In genomic region chr17:31390426-31390747, GRCh38 we compare ENCODE assay signal across 16 cellular contexts. TPM values are rescaled to one million over a fixed set of nuclear protein-coding genes. Genes with fewer than 3 reads are reported as not detected.
A peak's percentile ranks its signal among the peaks of the same experiment; 100 is the strongest.
DNase-seq lines count a peak whose midpoint lies in the region; ATAC-seq and TF ChIP-seq lines count a peak whose summit lies in the region.
"Had no signal": no experiment of that assay in that cellular context is flagged by ENCODE, and none has a peak within 500 bp of the region (broad histone marks: within the 10 kb centered on the region; RNA-seq: fewer than 3 reads in every experiment).

No MANE protein-coding gene starts in this region.

- H3K27me3 ChIP-seq in right cardiac atrium (ENCODE audit: control insufficient read depth, insufficient read depth) (no peaks in the 10 kb centered on the region), left ventricle myocardium inferior (ENCODE audit: low read depth) (peaks cover 58% of the 10 kb centered on the region)
- no peaks in the 10 kb centered on the region for H3K27me3 ChIP-seq in naive thymus-derived CD4-positive, alpha-beta T cell (ENCODE audit: control insufficient read depth in 2 of 2, insufficient read depth in 2 of 2, low read length in 2 of 2)
- H3K27me3 ChIP-seq: ovary, vagina had no signal

- no peak overlapping the region for H3K27ac Mint-ChIP-seq in activated T-helper 2 cell treated with anti-CD3 and anti-CD28 coated beads, Interferon-gamma antibody, Interleukin-2, Interleukin-4, amounts not matched to agents 10 μg/mL and 5 μg/mL and 100 μg/mL, durations not matched to agents 14 hours and 24 hours and 36 hours
- no peak overlapping the region for H3K27ac Mint-ChIP-seq in naive thymus-derived CD4-positive, alpha-beta T cell

- no peaks in the 10 kb centered on the region for H3K9me3 ChIP-seq in right cardiac atrium (ENCODE audit: control insufficient read depth, low read length)
- H3K9me3 ChIP-seq in naive thymus-derived CD4-positive, alpha-beta T cell (ENCODE audit: control insufficient read depth in 2 of 3, low read length in 3 of 3), result no peaks in the 10 kb centered on the region
- H3K9me3 ChIP-seq in left ventricle myocardium inferior (replicated peaks), result no peaks in the 10 kb centered on the region
- H3K9me3 ChIP-seq: lower lobe of right lung, ovary, vagina had no signal

- H3K4me3 ChIP-seq in right cardiac atrium (ENCODE audit: low read length) (no peak overlapping the region), left ventricle myocardium inferior (no peak overlapping the region)
- H3K4me3 ChIP-seq in naive thymus-derived CD4-positive, alpha-beta T cell (ENCODE audit: low read length), result no peak overlapping the region

- WGBS in right cardiac atrium, result 79% methylated on average over 8 of the region's 8 CpGs

- no peaks in the 10 kb centered on the region for H3K36me3 Mint-ChIP-seq in activated T-helper 2 cell treated with anti-CD3 and anti-CD28 coated beads, Interferon-gamma antibody, Interleukin-2, Interleukin-4, amounts not matched to agents 10 μg/mL and 5 μg/mL and 100 μg/mL, durations not matched to agents 14 hours and 24 hours and 36 hours (ENCODE audit: low read depth)
- no peaks in the 10 kb centered on the region for H3K36me3 Mint-ChIP-seq in naive thymus-derived CD4-positive, alpha-beta T cell

- DNase-seq in right cardiac atrium, result no peak
- DNase-seq in cardiac septum (ENCODE audit: low spot score), result no peak
- no peak for DNase-seq in activated T-helper 2 cell treated with anti-CD3 and anti-CD28 coated beads, Interferon-gamma antibody, Interleukin-2, Interleukin-4, amounts not matched to agents 10 μg/mL and 5 μg/mL and 100 μg/mL, durations not matched to agents 14 hours and 24 hours and 36 hours (ENCODE audit: low spot score)
- DNase-seq in naive thymus-derived CD4-positive, alpha-beta T cell, result no peak
- DNase-seq in stimulated activated CD4-positive, alpha-beta T cell treated with anti-CD3 and anti-CD28 coated beads, Interleukin-4, amount 100 ng/mL, for 4 hours, result no peak
- DNase-seq in NCI-H526 (lab: John Stamatoyannopoulos, UW), result no peak
- no peak for DNase-seq in left ventricle myocardium inferior
- DNase-seq: activated CD4-positive, alpha-beta T cell treated with anti-CD3 and anti-CD28 coated beads for 1 hour; activated naive CD4-positive, alpha-beta T cell; AML-193; lower lobe of right lung; MM.1S had no signal

- H3K4me1 ChIP-seq in right cardiac atrium (ENCODE audit: control insufficient read depth, insufficient read depth, low read length), result no peaks in the 10 kb centered on the region
- H3K4me1 ChIP-seq in naive thymus-derived CD4-positive, alpha-beta T cell (ENCODE audit: control insufficient read depth in 2 of 2, insufficient read depth in 2 of 2, low read length in 2 of 2), result no peaks in the 10 kb centered on the region
- H3K4me1 ChIP-seq in left ventricle myocardium inferior, result peaks cover 22% of the 10 kb centered on the region

- no peaks in the 10 kb centered on the region for H3K9me3 Mint-ChIP-seq in activated T-helper 2 cell treated with anti-CD3 and anti-CD28 coated beads, Interferon-gamma antibody, Interleukin-2, Interleukin-4, amounts not matched to agents 10 μg/mL and 5 μg/mL and 100 μg/mL, durations not matched to agents 14 hours and 24 hours and 36 hours
- peaks cover 0 to 3% (median 0%) of the 10 kb centered on the region in 11 donors for H3K9me3 Mint-ChIP-seq in naive thymus-derived CD4-positive, alpha-beta T cell

- H3K36me3 ChIP-seq in naive thymus-derived CD4-positive, alpha-beta T cell (ENCODE audit: control insufficient read depth in 2 of 3, insufficient read depth in 3 of 3, low read length in 3 of 3), result no peaks in the 10 kb centered on the region
- no peaks in the 10 kb centered on the region for H3K36me3 ChIP-seq in left ventricle myocardium inferior
- H3K36me3 ChIP-seq: lower lobe of right lung, ovary, vagina had no signal

- POLR2A ChIA-PET in naive thymus-derived CD4-positive, alpha-beta T cell (lab: Charles Lee), result no interaction called here

- TF ChIP-seq CTCF in left ventricle myocardium inferior (IDR thresholded peaks at IDR 0.05; ENCODE audit: borderline replicate concordance), result no peak

- no peaks in the 10 kb centered on the region for H3K4me1 Mint-ChIP-seq in activated T-helper 2 cell treated with anti-CD3 and anti-CD28 coated beads, Interferon-gamma antibody, Interleukin-2, Interleukin-4, amounts not matched to agents 10 μg/mL and 5 μg/mL and 100 μg/mL, durations not matched to agents 14 hours and 24 hours and 36 hours (ENCODE audit: low read depth)
- H3K4me1 Mint-ChIP-seq in naive thymus-derived CD4-positive, alpha-beta T cell, result peaks cover 10 to 17% (median 16%) of the 10 kb centered on the region in 7 donors

- CTCF ChIA-PET in naive thymus-derived CD4-positive, alpha-beta T cell (lab: Charles Lee), result interaction anchor here (0.6 to 2.4 kb wide), 7 partner anchors 8 to 135 kb away, joined by 3 to 11 read pairs (median 3); no protein-coding TSS in a partner anchor

- peaks cover 56% of the 10 kb centered on the region for H3K27me3 Mint-ChIP-seq in activated T-helper 2 cell treated with anti-CD3 and anti-CD28 coated beads, Interferon-gamma antibody, Interleukin-2, Interleukin-4, amounts not matched to agents 10 μg/mL and 5 μg/mL and 100 μg/mL, durations not matched to agents 14 hours and 24 hours and 36 hours (ENCODE audit: low read depth)
- H3K27me3 Mint-ChIP-seq in naive thymus-derived CD4-positive, alpha-beta T cell, result peaks cover 32 to 60% (median 38%) of the 10 kb centered on the region in 5 donors

- H3K27ac ChIP-seq in right cardiac atrium (ENCODE audit: low read length), result no peak overlapping the region
- no peak overlapping the region for H3K27ac ChIP-seq in naive thymus-derived CD4-positive, alpha-beta T cell (ENCODE audit: low read depth, low read length)
- no peak overlapping the region for H3K27ac ChIP-seq in left ventricle myocardium inferior (replicated peaks)
- H3K27ac ChIP-seq: lower lobe of right lung, ovary, vagina had no signal

- peak overlapping the region; percentile 66 for H3K4me3 Mint-ChIP-seq in activated T-helper 2 cell treated with anti-CD3 and anti-CD28 coated beads, Interferon-gamma antibody, Interleukin-2, Interleukin-4, amounts not matched to agents 10 μg/mL and 5 μg/mL and 100 μg/mL, durations not matched to agents 14 hours and 24 hours and 36 hours (ENCODE audit: low read depth)
- H3K4me3 Mint-ChIP-seq in naive thymus-derived CD4-positive, alpha-beta T cell, result peak overlapping the region; percentile 51 to 84 (median 75)

- ATAC-seq in right cardiac atrium (peak; percentile 5 to 19), GM19023 (IDR thresholded peaks at IDR 0.05; ENCODE audit: unreplicated experiment) (no peak)
- no peak for ATAC-seq in naive thymus-derived CD4-positive, alpha-beta T cell
- ATAC-seq: esophagus mucosa had no signal

- intact Hi-C loops in right cardiac atrium (cut with DNase I), result loop anchor here in 1 of 4 donors (5.0 kb wide), 1 partner anchor 137 kb away; no protein-coding TSS in a partner anchor
- intact Hi-C loops in cardiac septum (cut with DNase I), result no loop called here
- intact Hi-C loops in activated T-helper 2 cell treated with anti-CD3 and anti-CD28 coated beads, Interferon-gamma antibody, Interleukin-2, Interleukin-4, amounts not matched to agents 10 μg/mL and 5 μg/mL and 100 μg/mL, durations not matched to agents 14 hours and 24 hours and 36 hours (cut with micrococcal nuclease), result no loop called here
- intact Hi-C loops in naive thymus-derived CD4-positive, alpha-beta T cell (cut with micrococcal nuclease), result loop anchor here in 1 of 2 donors (2.0 kb wide), 1 partner anchor 46 kb away; no protein-coding TSS in a partner anchor
- intact Hi-C loops in left ventricle myocardium inferior (cut with micrococcal nuclease), result no loop called here

RNA-seq across cellular contexts. Expression of gene RAB11FIP4, which starts 1.1 kb away (rescaled TPM):
- total RNA-seq in right cardiac atrium, result 10 to 100 TPM in 1 of 4 donors, 1 to 10 TPM in 3; 5.7 to 12.3 (median 8.2) TPM
- 2.8 TPM for polyA plus RNA-seq in right cardiac atrium
- 4.9 TPM for total RNA-seq in cardiac septum
- 20.8 and 26.2 TPM in 2 replicates for total RNA-seq in activated T-helper 2 cell treated with anti-CD3 and anti-CD28 coated beads, Interferon-gamma antibody, Interleukin-2, Interleukin-4, amounts not matched to agents 10 μg/mL and 5 μg/mL and 100 μg/mL, durations not matched to agents 14 hours and 24 hours and 36 hours
- 10 to 100 TPM; 33.6 to 82.4 (median 61.8) TPM for total RNA-seq in naive thymus-derived CD4-positive, alpha-beta T cell
- 10 to 100 TPM; 16.1 to 28.1 TPM for polyA plus RNA-seq in naive thymus-derived CD4-positive, alpha-beta T cell
- total RNA-seq in left ventricle myocardium inferior, result 8.3 TPM

Comparison
In these comparisons a context has a peak if more than half of its experiments do, and no peak if none do; other contexts are left out.
1. ATAC-seq: peak in right cardiac atrium (2 of 2); none in naive thymus-derived CD4-positive, alpha-beta T cell (single experiment) and GM19023 (single experiment).